ENCODE assay signal across 1 cellular context in the genomic region with DNA sequence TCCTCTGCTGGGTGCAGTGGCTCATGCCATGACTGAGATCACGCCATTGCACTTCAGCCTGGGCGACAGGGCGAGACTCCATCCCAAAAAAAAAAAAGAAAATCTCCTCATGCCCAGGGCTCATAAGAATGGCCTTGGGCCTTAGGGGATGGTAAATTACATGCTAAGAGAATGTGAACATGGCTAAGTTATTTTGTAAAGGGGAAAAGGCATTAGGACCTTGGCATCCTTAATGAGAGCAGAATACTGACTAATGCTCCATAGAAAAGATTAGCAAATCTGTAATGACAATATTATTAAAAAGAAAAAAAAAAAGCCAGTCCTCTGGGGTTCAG.
TF ChIP-seq lines count a peak whose summit lies in the region.

No MANE protein-coding gene starts in this region.

TF ChIP-seq in IMR-90, 13 proteins besides CTCF, POLR2A, EP300 and RAD21:
- no peak for TF ChIP-seq MAFK (IDR thresholded peaks at IDR 0.05; ENCODE audit: low read depth, low read length)
- no peak for TF ChIP-seq CEBPB (IDR thresholded peaks at IDR 0.05; ENCODE audit: low read depth, low read length)
- TF ChIP-seq, protein P1, sequence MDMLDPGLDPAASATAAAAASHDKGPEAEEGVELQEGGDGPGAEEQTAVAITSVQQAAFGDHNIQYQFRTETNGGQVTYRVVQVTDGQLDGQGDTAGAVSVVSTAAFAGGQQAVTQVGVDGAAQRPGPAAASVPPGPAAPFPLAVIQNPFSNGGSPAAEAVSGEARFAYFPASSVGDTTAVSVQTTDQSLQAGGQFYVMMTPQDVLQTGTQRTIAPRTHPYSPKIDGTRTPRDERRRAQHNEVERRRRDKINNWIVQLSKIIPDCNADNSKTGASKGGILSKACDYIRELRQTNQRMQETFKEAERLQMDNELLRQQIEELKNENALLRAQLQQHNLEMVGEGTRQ (IDR thresholded peaks at IDR 0.05; ENCODE audit: low read depth, low read length): no peak
- TF ChIP-seq, protein P2, sequence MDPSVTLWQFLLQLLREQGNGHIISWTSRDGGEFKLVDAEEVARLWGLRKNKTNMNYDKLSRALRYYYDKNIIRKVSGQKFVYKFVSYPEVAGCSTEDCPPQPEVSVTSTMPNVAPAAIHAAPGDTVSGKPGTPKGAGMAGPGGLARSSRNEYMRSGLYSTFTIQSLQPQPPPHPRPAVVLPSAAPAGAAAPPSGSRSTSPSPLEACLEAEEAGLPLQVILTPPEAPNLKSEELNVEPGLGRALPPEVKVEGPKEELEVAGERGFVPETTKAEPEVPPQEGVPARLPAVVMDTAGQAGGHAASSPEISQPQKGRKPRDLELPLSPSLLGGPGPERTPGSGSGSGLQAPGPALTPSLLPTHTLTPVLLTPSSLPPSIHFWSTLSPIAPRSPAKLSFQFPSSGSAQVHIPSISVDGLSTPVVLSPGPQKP (IDR thresholded peaks at IDR 0.05; ENCODE audit: borderline replicate concordance, low read depth, low read length): no peak
- no peak for TF ChIP-seq SMC3 (IDR thresholded peaks at IDR 0.05; ENCODE audit: low read depth, low read length)
